1 cellular context compared by ENCODE assay signal in the genomic region with DNA sequence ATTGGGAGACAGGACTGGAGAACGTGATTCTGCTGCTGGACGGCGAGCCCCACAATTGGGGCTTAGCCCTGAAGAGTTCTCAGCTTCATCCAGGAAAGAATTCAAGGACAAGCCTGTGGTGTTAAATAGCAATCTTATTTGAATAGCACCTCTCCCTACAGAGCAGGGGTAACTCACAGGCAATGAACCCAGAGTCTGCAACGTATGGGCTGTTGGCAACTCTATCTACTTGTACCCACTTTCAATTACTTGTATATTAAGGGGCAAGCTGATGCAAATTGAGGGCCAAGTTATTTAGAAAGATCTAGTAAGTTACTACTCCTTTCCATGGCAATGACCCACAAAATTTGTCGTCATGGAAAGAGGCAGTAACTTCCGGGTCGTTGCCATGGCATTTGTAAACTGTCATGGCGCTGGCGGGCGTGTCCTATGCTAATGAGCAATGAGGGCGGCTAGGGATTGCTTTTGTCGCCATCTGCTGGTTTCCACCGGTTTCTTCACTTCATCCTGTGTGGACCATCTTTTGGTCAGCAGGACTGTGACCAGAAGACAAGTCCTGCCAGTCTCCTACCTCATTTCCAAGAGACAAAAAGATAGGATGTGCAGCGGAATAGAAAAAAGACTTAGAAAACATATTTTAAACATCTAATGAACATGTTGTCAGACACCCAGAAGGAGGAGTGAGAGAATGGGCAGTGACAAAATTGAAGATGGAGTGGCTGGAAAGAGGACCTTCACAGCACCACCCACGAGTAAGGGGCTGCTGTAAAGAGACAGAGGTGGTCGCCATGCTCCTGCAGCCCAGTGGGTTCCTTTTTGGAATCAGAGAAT.
TF ChIP-seq lines count a peak whose summit lies in the region.

No MANE protein-coding gene starts in this region.

TF ChIP-seq in K562, 482 proteins besides CTCF, POLR2A, EP300 and RAD21 (continued from another document and continues in another):
- TF ChIP-seq, protein P1, sequence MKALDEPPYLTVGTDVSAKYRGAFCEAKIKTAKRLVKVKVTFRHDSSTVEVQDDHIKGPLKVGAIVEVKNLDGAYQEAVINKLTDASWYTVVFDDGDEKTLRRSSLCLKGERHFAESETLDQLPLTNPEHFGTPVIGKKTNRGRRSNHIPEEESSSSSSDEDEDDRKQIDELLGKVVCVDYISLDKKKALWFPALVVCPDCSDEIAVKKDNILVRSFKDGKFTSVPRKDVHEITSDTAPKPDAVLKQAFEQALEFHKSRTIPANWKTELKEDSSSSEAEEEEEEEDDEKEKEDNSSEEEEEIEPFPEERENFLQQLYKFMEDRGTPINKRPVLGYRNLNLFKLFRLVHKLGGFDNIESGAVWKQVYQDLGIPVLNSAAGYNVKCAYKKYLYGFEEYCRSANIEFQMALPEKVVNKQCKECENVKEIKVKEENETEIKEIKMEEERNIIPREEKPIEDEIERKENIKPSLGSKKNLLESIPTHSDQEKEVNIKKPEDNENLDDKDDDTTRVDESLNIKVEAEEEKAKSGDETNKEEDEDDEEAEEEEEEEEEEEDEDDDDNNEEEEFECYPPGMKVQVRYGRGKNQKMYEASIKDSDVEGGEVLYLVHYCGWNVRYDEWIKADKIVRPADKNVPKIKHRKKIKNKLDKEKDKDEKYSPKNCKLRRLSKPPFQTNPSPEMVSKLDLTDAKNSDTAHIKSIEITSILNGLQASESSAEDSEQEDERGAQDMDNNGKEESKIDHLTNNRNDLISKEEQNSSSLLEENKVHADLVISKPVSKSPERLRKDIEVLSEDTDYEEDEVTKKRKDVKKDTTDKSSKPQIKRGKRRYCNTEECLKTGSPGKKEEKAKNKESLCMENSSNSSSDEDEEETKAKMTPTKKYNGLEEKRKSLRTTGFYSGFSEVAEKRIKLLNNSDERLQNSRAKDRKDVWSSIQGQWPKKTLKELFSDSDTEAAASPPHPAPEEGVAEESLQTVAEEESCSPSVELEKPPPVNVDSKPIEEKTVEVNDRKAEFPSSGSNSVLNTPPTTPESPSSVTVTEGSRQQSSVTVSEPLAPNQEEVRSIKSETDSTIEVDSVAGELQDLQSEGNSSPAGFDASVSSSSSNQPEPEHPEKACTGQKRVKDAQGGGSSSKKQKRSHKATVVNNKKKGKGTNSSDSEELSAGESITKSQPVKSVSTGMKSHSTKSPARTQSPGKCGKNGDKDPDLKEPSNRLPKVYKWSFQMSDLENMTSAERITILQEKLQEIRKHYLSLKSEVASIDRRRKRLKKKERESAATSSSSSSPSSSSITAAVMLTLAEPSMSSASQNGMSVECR (CRISPR knock-in tag; IDR thresholded peaks at IDR 0.05), result peak; percentile 97
- TF ChIP-seq ZFP30 (CRISPR knock-in tag; IDR thresholded peaks at IDR 0.05; ENCODE audit: borderline replicate concordance), result no peak
- TF ChIP-seq MAFF (IDR thresholded peaks at IDR 0.05; ENCODE audit: low read length), result peak; percentile 54
- TF ChIP-seq FOSL1 (tag; conservative IDR thresholded peaks at IDR 0.05), result peak; percentile 70
- 0 out of 2 replicates have a peak, but pooled peaks have one; percentile 57 for TF ChIP-seq GTF2F1 (IDR thresholded peaks at IDR 0.05; ENCODE audit: low read depth, low read length)
- no peak for TF ChIP-seq ILF3 (IDR thresholded peaks at IDR 0.05; ENCODE audit: borderline replicate concordance)
- no peak for TF ChIP-seq KDM2B (CRISPR knock-in tag; IDR thresholded peaks at IDR 0.05)
- TF ChIP-seq, protein P2, sequence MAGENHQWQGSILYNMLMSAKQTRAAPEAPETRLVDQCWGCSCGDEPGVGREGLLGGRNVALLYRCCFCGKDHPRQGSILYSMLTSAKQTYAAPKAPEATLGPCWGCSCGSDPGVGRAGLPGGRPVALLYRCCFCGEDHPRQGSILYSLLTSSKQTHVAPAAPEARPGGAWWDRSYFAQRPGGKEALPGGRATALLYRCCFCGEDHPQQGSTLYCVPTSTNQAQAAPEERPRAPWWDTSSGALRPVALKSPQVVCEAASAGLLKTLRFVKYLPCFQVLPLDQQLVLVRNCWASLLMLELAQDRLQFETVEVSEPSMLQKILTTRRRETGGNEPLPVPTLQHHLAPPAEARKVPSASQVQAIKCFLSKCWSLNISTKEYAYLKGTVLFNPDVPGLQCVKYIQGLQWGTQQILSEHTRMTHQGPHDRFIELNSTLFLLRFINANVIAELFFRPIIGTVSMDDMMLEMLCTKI (IDR thresholded peaks at IDR 0.05; ENCODE audit: partially characterized antibody), result no peak
- TF ChIP-seq CHD1 (IDR thresholded peaks at IDR 0.05; ENCODE audit: low read length), result no peak
- TF ChIP-seq STAT5B (CRISPR knock-in tag; IDR thresholded peaks at IDR 0.05), result no peak
- no peak for TF ChIP-seq HNRNPL (IDR thresholded peaks at IDR 0.05; ENCODE audit: low read depth, low read length)
- TF ChIP-seq, protein P3, sequence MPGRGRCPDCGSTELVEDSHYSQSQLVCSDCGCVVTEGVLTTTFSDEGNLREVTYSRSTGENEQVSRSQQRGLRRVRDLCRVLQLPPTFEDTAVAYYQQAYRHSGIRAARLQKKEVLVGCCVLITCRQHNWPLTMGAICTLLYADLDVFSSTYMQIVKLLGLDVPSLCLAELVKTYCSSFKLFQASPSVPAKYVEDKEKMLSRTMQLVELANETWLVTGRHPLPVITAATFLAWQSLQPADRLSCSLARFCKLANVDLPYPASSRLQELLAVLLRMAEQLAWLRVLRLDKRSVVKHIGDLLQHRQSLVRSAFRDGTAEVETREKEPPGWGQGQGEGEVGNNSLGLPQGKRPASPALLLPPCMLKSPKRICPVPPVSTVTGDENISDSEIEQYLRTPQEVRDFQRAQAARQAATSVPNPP (IDR thresholded peaks at IDR 0.05; ENCODE audit: borderline replicate concordance, insufficient read depth, insufficient read length), result no peak
- TF ChIP-seq, protein P4, sequence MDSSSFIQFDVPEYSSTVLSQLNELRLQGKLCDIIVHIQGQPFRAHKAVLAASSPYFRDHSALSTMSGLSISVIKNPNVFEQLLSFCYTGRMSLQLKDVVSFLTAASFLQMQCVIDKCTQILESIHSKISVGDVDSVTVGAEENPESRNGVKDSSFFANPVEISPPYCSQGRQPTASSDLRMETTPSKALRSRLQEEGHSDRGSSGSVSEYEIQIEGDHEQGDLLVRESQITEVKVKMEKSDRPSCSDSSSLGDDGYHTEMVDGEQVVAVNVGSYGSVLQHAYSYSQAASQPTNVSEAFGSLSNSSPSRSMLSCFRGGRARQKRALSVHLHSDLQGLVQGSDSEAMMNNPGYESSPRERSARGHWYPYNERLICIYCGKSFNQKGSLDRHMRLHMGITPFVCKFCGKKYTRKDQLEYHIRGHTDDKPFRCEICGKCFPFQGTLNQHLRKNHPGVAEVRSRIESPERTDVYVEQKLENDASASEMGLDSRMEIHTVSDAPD (CRISPR knock-in tag; IDR thresholded peaks at IDR 0.05), result no peak
- TF ChIP-seq GATAD2A (IDR thresholded peaks at IDR 0.05), result no peak
- TF ChIP-seq DPF2 (IDR thresholded peaks at IDR 0.05), result peak; percentile 42; the same call in 1 of the 2 replicates
- TF ChIP-seq MED1 (CRISPR knock-in tag; IDR thresholded peaks at IDR 0.05; ENCODE audit: borderline replicate concordance), result no peak
- TF ChIP-seq PHF8 (IDR thresholded peaks at IDR 0.05; ENCODE audit: borderline replicate concordance, low read length), result no peak
- TF ChIP-seq SP1 (CRISPR knock-in tag; IDR thresholded peaks at IDR 0.05), result peak; percentile 99
- TF ChIP-seq, protein P5, sequence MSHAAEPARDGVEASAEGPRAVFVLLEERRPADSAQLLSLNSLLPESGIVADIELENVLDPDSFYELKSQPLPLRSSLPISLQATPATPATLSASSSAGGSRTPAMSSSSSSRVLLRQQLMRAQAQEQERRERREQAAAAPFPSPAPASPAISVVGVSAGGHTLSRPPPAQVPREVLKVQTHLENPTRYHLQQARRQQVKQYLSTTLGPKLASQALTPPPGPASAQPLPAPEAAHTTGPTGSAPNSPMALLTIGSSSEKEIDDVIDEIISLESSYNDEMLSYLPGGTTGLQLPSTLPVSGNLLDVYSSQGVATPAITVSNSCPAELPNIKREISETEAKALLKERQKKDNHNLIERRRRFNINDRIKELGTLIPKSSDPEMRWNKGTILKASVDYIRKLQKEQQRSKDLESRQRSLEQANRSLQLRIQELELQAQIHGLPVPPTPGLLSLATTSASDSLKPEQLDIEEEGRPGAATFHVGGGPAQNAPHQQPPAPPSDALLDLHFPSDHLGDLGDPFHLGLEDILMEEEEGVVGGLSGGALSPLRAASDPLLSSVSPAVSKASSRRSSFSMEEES (CRISPR knock-in tag; IDR thresholded peaks at IDR 0.05), result no peak
- TF ChIP-seq, protein P6, sequence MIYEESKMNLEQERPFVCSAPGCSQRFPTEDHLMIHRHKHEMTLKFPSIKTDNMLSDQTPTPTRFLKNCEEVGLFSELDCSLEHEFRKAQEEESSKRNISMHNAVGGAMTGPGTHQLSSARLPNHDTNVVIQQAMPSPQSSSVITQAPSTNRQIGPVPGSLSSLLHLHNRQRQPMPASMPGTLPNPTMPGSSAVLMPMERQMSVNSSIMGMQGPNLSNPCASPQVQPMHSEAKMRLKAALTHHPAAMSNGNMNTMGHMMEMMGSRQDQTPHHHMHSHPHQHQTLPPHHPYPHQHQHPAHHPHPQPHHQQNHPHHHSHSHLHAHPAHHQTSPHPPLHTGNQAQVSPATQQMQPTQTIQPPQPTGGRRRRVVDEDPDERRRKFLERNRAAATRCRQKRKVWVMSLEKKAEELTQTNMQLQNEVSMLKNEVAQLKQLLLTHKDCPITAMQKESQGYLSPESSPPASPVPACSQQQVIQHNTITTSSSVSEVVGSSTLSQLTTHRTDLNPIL (CRISPR knock-in tag; IDR thresholded peaks at IDR 0.05), result no peak
- TF ChIP-seq ASH1L (IDR thresholded peaks at IDR 0.05; ENCODE audit: borderline replicate concordance, low read depth, partially characterized antibody), result no peak
- no peak for TF ChIP-seq FOXA3 (CRISPR knock-in tag; conservative IDR thresholded peaks at IDR 0.05 in 1 of 2, IDR thresholded peaks at IDR 0.05 in 1 of 2)
- TF ChIP-seq, protein P7, sequence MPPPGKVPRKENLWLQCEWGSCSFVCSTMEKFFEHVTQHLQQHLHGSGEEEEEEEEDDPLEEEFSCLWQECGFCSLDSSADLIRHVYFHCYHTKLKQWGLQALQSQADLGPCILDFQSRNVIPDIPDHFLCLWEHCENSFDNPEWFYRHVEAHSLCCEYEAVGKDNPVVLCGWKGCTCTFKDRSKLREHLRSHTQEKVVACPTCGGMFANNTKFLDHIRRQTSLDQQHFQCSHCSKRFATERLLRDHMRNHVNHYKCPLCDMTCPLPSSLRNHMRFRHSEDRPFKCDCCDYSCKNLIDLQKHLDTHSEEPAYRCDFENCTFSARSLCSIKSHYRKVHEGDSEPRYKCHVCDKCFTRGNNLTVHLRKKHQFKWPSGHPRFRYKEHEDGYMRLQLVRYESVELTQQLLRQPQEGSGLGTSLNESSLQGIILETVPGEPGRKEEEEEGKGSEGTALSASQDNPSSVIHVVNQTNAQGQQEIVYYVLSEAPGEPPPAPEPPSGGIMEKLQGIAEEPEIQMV (tag; conservative IDR thresholded peaks at IDR 0.05; ENCODE audit: low read depth), result no peak; the same call in 1 of the 2 replicates
- no peak for TF ChIP-seq PTTG1 (tag; IDR thresholded peaks at IDR 0.05; ENCODE audit: low read depth)
- no peak for TF ChIP-seq HNRNPLL (IDR thresholded peaks at IDR 0.05; ENCODE audit: low read depth, low read length, poor library complexity, severe bottlenecking)
- TF ChIP-seq TEAD1 (CRISPR knock-in tag; IDR thresholded peaks at IDR 0.05), result peak in 1 of 2 experiments; percentile 14; a peak in 1 of 4 replicates
- no peak for TF ChIP-seq FOS (IDR thresholded peaks at IDR 0.05; ENCODE audit: extremely low read depth, insufficient read length)
- TF ChIP-seq ZNF695 (CRISPR knock-in tag; IDR thresholded peaks at IDR 0.05), result no peak
- TF ChIP-seq, protein P8, sequence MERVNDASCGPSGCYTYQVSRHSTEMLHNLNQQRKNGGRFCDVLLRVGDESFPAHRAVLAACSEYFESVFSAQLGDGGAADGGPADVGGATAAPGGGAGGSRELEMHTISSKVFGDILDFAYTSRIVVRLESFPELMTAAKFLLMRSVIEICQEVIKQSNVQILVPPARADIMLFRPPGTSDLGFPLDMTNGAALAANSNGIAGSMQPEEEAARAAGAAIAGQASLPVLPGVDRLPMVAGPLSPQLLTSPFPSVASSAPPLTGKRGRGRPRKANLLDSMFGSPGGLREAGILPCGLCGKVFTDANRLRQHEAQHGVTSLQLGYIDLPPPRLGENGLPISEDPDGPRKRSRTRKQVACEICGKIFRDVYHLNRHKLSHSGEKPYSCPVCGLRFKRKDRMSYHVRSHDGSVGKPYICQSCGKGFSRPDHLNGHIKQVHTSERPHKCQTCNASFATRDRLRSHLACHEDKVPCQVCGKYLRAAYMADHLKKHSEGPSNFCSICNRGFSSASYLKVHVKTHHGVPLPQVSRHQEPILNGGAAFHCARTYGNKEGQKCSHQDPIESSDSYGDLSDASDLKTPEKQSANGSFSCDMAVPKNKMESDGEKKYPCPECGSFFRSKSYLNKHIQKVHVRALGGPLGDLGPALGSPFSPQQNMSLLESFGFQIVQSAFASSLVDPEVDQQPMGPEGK (CRISPR knock-in tag; IDR thresholded peaks at IDR 0.05; ENCODE audit: borderline replicate concordance), result no peak
- TF ChIP-seq, protein P9, sequence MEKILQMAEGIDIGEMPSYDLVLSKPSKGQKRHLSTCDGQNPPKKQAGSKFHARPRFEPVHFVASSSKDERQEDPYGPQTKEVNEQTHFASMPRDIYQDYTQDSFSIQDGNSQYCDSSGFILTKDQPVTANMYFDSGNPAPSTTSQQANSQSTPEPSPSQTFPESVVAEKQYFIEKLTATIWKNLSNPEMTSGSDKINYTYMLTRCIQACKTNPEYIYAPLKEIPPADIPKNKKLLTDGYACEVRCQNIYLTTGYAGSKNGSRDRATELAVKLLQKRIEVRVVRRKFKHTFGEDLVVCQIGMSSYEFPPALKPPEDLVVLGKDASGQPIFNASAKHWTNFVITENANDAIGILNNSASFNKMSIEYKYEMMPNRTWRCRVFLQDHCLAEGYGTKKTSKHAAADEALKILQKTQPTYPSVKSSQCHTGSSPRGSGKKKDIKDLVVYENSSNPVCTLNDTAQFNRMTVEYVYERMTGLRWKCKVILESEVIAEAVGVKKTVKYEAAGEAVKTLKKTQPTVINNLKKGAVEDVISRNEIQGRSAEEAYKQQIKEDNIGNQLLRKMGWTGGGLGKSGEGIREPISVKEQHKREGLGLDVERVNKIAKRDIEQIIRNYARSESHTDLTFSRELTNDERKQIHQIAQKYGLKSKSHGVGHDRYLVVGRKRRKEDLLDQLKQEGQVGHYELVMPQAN (IDR thresholded peaks at IDR 0.05; ENCODE audit: borderline replicate concordance), result peak; percentile 32; the same call in 1 of the 2 replicates
- TF ChIP-seq SPI1 (IDR thresholded peaks at IDR 0.05; ENCODE audit: borderline replicate concordance, low read depth, low read length), result no peak
- TF ChIP-seq NFRKB (IDR thresholded peaks at IDR 0.05; ENCODE audit: low read depth), result no peak
- no peak for TF ChIP-seq ETV1 (tag; conservative IDR thresholded peaks at IDR 0.05; ENCODE audit: low read depth)
- no peak for TF ChIP-seq ILK (tag; IDR thresholded peaks at IDR 0.05; ENCODE audit: borderline replicate concordance, low read depth)
- peak in 1 of 2 experiments; percentile 69; a peak in 2 of 4 replicates for TF ChIP-seq HDAC1 (IDR thresholded peaks at IDR 0.05)
- TF ChIP-seq CHCHD3 (CRISPR knock-in tag; IDR thresholded peaks at IDR 0.05), result no peak
- TF ChIP-seq ARID1B (IDR thresholded peaks at IDR 0.05), result no peak
- TF ChIP-seq TCF7 (IDR thresholded peaks at IDR 0.05; ENCODE audit: borderline replicate concordance), result no peak
- no peak for TF ChIP-seq KAT8 (IDR thresholded peaks at IDR 0.05; ENCODE audit: low read depth)
- TF ChIP-seq MTA3 (IDR thresholded peaks at IDR 0.05; ENCODE audit: borderline replicate concordance), result peak; percentile 38; the same call in 1 of the 2 replicates
